In genomic region chr11:19072464-19072863, GRCh38 we compare ENCODE assay signal across 19 cellular contexts. TPM values are rescaled to one million over a fixed set of nuclear protein-coding genes. Genes with fewer than 3 reads are reported as not detected.
"Had no signal": no experiment of that assay in that cellular context is flagged by ENCODE, and none has a peak within 500 bp of the region (broad histone marks: within the 10 kb centered on the region; RNA-seq: fewer than 3 reads in every experiment).

No MANE protein-coding gene starts in this region.

- H3K9me3 ChIP-seq: adrenal gland, ovary had no signal

- H3K27ac ChIP-seq: adrenal gland, ovary, SK-N-MC, WERI-Rb-1 had no signal

- ATAC-seq: activated CD8-positive, alpha-beta T cell treated with anti-CD3 and anti-CD28 coated beads, Interleukin-2, amount 10 ng/mL, durations not matched to agents 7 days and 5 days; effector memory CD8-positive, alpha-beta T cell; left cardiac atrium; T-cell had no signal

- H3K36me3 ChIP-seq: adrenal gland, ovary, WERI-Rb-1 had no signal

- H3K27me3 ChIP-seq: adrenal gland, ovary had no signal

- DNase-seq: activated CD4-positive, alpha-beta T cell treated with anti-CD3 and anti-CD28 coated beads for 4 hours; activated CD8-positive, alpha-beta memory T cell treated with anti-CD3 and anti-CD28 coated beads, Interleukin-2, amount 50 U/mL, for 48 hours; activated CD8-positive, alpha-beta T cell treated with anti-CD3 and anti-CD28 coated beads, Interleukin-2, amount 10 ng/mL, durations not matched to agents 7 days and 5 days; activated naive CD4-positive, alpha-beta T cell treated with Interleukin-2 at 50 U/mL for 16 hours; adrenal gland; effector memory CD8-positive, alpha-beta T cell; immature natural killer cell; left cardiac atrium; ovary; stimulated activated CD4-positive, alpha-beta T cell treated with anti-CD3 and anti-CD28 coated beads, Interleukin-4, amount 100 ng/mL, for 1 hour; stimulated activated CD8-positive, alpha-beta memory T cell treated with anti-CD3 and anti-CD28 coated beads, Interleukin-4, amount 100 ng/mL, for 48 hours; T-cell; T1000; WERI-Rb-1 had no signal

- H3K4me3 ChIP-seq: adrenal gland, ovary, SK-N-MC had no signal

RNA-seq across cellular contexts. Expression of gene MRGPRX2, which starts 11.9 kb away (rescaled TPM):
- total RNA-seq: activated CD8-positive, alpha-beta T cell treated with anti-CD3 and anti-CD28 coated beads, Interleukin-2, amount 10 ng/mL, durations not matched to agents 7 days and 5 days; adrenal gland; epithelial cell of proximal tubule; glomerular endothelial cell; left cardiac atrium; lung microvascular endothelial cell; T-cell had no signal
- polyA plus RNA-seq: adrenal gland, neural cell had no signal
